Comparison of ENCODE assay signal across 12 cellular contexts in genomic region chrX:42247241-42247640, GRCh38.
A peak's percentile ranks its signal among the peaks of the same experiment; 100 is the strongest.
DNase-seq lines count a peak whose midpoint lies in the region; ATAC-seq, FAIRE-seq and TF ChIP-seq lines count a peak whose summit lies in the region.
"Had no signal": no experiment of that assay in that cellular context is flagged by ENCODE, and none has a peak within 500 bp of the region (broad histone marks: within the 10 kb centered on the region; RNA-seq: fewer than 3 reads in every experiment).

No MANE protein-coding gene starts in this region.

- H3K27ac ChIP-seq in OCI-LY1 (ENCODE audit: low read depth, low read length, poor library complexity, severe bottlenecking) (peak overlapping the region; percentile 12), H1 (ENCODE audit: low read depth, low read length) (no peak overlapping the region), muscle layer of duodenum (ENCODE audit: low read length) (no peak overlapping the region)
- H3K27ac ChIP-seq: Peyer's patch, spleen had no signal

- H3K79me1 ChIP-seq in H1 (ENCODE audit: low read depth, low read length) = no peaks in the 10 kb centered on the region

- H3K23ac ChIP-seq in H1 (ENCODE audit: insufficient read length) = no peak overlapping the region

- TF ChIP-seq CTCF in OCI-LY1 (IDR thresholded peaks at IDR 0.05; ENCODE audit: low read length) (no peak), H1 (IDR thresholded peaks at IDR 0.05; ENCODE audit: control extremely low read depth in 1 of 3, insufficient read depth in 1 of 3, low read depth in 1 of 3, low read length in 3 of 3) (no peak)

- no peak overlapping the region for H3K4ac ChIP-seq in H1 (replicated peaks; ENCODE audit: insufficient read length, low read depth, low read length)

- no peaks in the 10 kb centered on the region for H3K9me2 ChIP-seq in OCI-LY1 (ENCODE audit: low read depth, low read length)

- H2BK20ac ChIP-seq in H1 (ENCODE audit: low read length) = no peak overlapping the region

- H3K27me3 ChIP-seq in OCI-LY1 (ENCODE audit: insufficient read depth, low read length) (no peaks in the 10 kb centered on the region), H1 (replicated peaks in 1 of 4; ENCODE audit: control insufficient read depth in 3 of 4, extremely low read depth in 1 of 4, insufficient read depth in 3 of 4, low read length in 3 of 4) (no peaks in the 10 kb centered on the region), muscle layer of duodenum (ENCODE audit: low read depth, low read length) (no peaks in the 10 kb centered on the region)
- H3K27me3 ChIP-seq: Peyer's patch, spleen had no signal

- ATAC-seq in HG02852 (IDR thresholded peaks at IDR 0.05; ENCODE audit: unreplicated experiment) = no peak
- ATAC-seq in HG03571 (IDR thresholded peaks at IDR 0.05; ENCODE audit: unreplicated experiment) = no peak
- ATAC-seq in GM19467 (IDR thresholded peaks at IDR 0.05; ENCODE audit: unreplicated experiment) = no peak

- no peak overlapping the region for H2AK5ac ChIP-seq in H1 (ENCODE audit: low read depth, low read length)

- H4K20me1 ChIP-seq in OCI-LY1 (ENCODE audit: insufficient read depth, low read length) (no peaks in the 10 kb centered on the region), H1 (replicated peaks in 1 of 2; ENCODE audit: control insufficient read depth in 1 of 2, insufficient read depth in 2 of 2, low read length in 2 of 2) (no peaks in the 10 kb centered on the region)

- H2BK15ac ChIP-seq in H1 (ENCODE audit: low read length) = no peak overlapping the region

- H3K9me3 ChIP-seq in OCI-LY1 (ENCODE audit: low read length) (no peaks in the 10 kb centered on the region), H1 (ENCODE audit: insufficient read depth in 2 of 2, low read depth in 1 of 2, low read length in 1 of 2) (no peaks in the 10 kb centered on the region), muscle layer of duodenum (ENCODE audit: control insufficient read depth in 1 of 2, low read length in 2 of 2) (no peaks in the 10 kb centered on the region)
- H3K9me3 ChIP-seq: Peyer's patch, spleen had no signal

- TF ChIP-seq EP300 in H1 (IDR thresholded peaks at IDR 0.05; ENCODE audit: borderline replicate concordance in 1 of 2, low read depth in 2 of 2, low read length in 2 of 2) = no peak

- no peak overlapping the region for H3K56ac ChIP-seq in H1 (replicated peaks; ENCODE audit: insufficient read length, low read depth, low read length)

- WGBS in H1 (ENCODE audit: extremely low coverage in 1 of 2, insufficient coverage in 1 of 2, insufficient read length in 1 of 2, insufficient replicate concordance in 2 of 2, low coverage in 1 of 2, low lambda C conversion rate in 2 of 2, missing lambda C conversion rate in 1 of 2), 2 experiments = 97% methylated on average over 5 of the region's 6 CpGs; no CpG with 5 or more reads in 1 of the 2 experiments

- no peaks in the 10 kb centered on the region for H3K36me3 ChIP-seq in OCI-LY1 (ENCODE audit: insufficient read depth, low read length)
- no peaks in the 10 kb centered on the region for H3K36me3 ChIP-seq in H1 (ENCODE audit: control insufficient read depth in 2 of 4, insufficient read depth in 4 of 4, low read length in 3 of 4)
- H3K36me3 ChIP-seq in muscle layer of duodenum (ENCODE audit: control insufficient read depth in 1 of 2, insufficient read depth in 2 of 2, low read length in 2 of 2) = no peaks in the 10 kb centered on the region
- H3K36me3 ChIP-seq: Peyer's patch, spleen had no signal

- no peak overlapping the region for H3K14ac ChIP-seq in H1 (ENCODE audit: insufficient read length)

- no peak overlapping the region for H3K18ac ChIP-seq in H1 (ENCODE audit: extremely low read depth, low read length)

- H2BK120ac ChIP-seq in H1 (replicated peaks; ENCODE audit: low read depth, low read length) = no peak overlapping the region

- DNase-seq in DMS53 (lab: John Stamatoyannopoulos, UW) = peak; percentile 79
- DNase-seq in H1 (ENCODE audit: low read depth in 1 of 2, low spot score in 2 of 2) = no peak
- no peak for DNase-seq in NCI-H1436 (lab: John Stamatoyannopoulos, UW)
- DNase-seq: H9, NCI-H2081, Peyer's patch, spleen had no signal

- no peaks in the 10 kb centered on the region for H3K79me2 ChIP-seq in OCI-LY1 (ENCODE audit: insufficient read depth, low read length)
- no peaks in the 10 kb centered on the region for H3K79me2 ChIP-seq in H1 (ENCODE audit: control insufficient read depth in 1 of 2, insufficient read depth in 2 of 2, low read length in 2 of 2)

- H3K9ac ChIP-seq in OCI-LY1 (ENCODE audit: low read length) (no peak overlapping the region), H1 (replicated peaks in 1 of 4; ENCODE audit: extremely low read depth in 1 of 4, low read depth in 3 of 4, low read length in 3 of 4) (no peak overlapping the region)

- peak overlapping the region; percentile 63 for H3K4me2 ChIP-seq in OCI-LY1 (ENCODE audit: low read length)
- H3K4me2 ChIP-seq in H1 (ENCODE audit: insufficient read depth in 1 of 2, low read depth in 2 of 2, low read length in 2 of 2) = no peak overlapping the region

- no peak overlapping the region for H4K5ac ChIP-seq in H1 (ENCODE audit: insufficient read length, low read depth, low read length)

- TF ChIP-seq POLR2A in H1 (IDR thresholded peaks at IDR 0.05; ENCODE audit: control extremely low read depth in 1 of 2, low read depth in 2 of 2, low read length in 2 of 2) = no peak

- TF ChIP-seq RAD21 in H1 (IDR thresholded peaks at IDR 0.05 in 1 of 2, conservative IDR thresholded peaks at IDR 0.05 in 1 of 2; ENCODE audit: low read depth in 2 of 2, low read length in 2 of 2) = no peak

- peak; percentile 42 for FAIRE-seq in H1 (lab: Jason Lieb, UNC)

- H3F3A ChIP-seq in OCI-LY1 (ENCODE audit: insufficient read depth, low read length) = no peaks in the 10 kb centered on the region

- H2BK12ac ChIP-seq in H1 (ENCODE audit: low read depth, low read length) = no peak overlapping the region

- no peak overlapping the region for H4K8ac ChIP-seq in H1 (ENCODE audit: extremely low read depth, insufficient read depth, low read length)

- no peak overlapping the region for H2BK5ac ChIP-seq in H1 (ENCODE audit: low read depth, low read length)

- CTCF ChIA-PET in H1 (lab: Charles Lee; ENCODE audit: partially characterized antibody) = no interaction called here

- POLR2A ChIA-PET in H1 (lab: Charles Lee; ENCODE audit: partially characterized antibody) = no interaction called here

- H3K4me3 ChIP-seq in OCI-LY1 (ENCODE audit: low read depth, low read length, poor library complexity, severe bottlenecking) (peak overlapping the region; percentile 19), H1 (ENCODE audit: extremely low read depth in 1 of 4, insufficient read depth in 2 of 4, low read depth in 3 of 4, low read length in 4 of 4) (no peak overlapping the region), muscle layer of duodenum (ENCODE audit: low read depth in 1 of 2, low read length in 2 of 2) (peak overlapping the region; percentile 33 to 52)
- H3K4me3 ChIP-seq: Peyer's patch had no signal

- no peak overlapping the region for H4K91ac ChIP-seq in H1 (replicated peaks; ENCODE audit: insufficient read length, low read length)

- H2AFZ ChIP-seq in OCI-LY1 (ENCODE audit: low read length) (peak overlapping the region; percentile 98), H1 (ENCODE audit: low read length) (no peak overlapping the region)

- H3K23me2 ChIP-seq in H1 (ENCODE audit: low read depth, low read length) = no peaks in the 10 kb centered on the region; the same call in 1 of the 2 replicates

- H3K4me1 ChIP-seq in OCI-LY1 (ENCODE audit: insufficient read depth, low read length, severe bottlenecking) = peaks cover 18% of the 10 kb centered on the region
- no peaks in the 10 kb centered on the region for H3K4me1 ChIP-seq in H1 (replicated peaks in 1 of 4; ENCODE audit: control insufficient read depth in 3 of 4, insufficient read depth in 4 of 4, low read length in 3 of 4)
- no peaks in the 10 kb centered on the region for H3K4me1 ChIP-seq in muscle layer of duodenum (ENCODE audit: control insufficient read depth in 1 of 2, insufficient read depth in 2 of 2, low read length in 2 of 2)
- H3K4me1 ChIP-seq: Peyer's patch, spleen had no signal

TF ChIP-seq in H1, 55 proteins besides CTCF, POLR2A, EP300 and RAD21 (continues in another document):
- no peak for TF ChIP-seq ATF3 (IDR thresholded peaks at IDR 0.05; ENCODE audit: insufficient read depth, low read depth, low read length)
- TF ChIP-seq GTF2F1 (IDR thresholded peaks at IDR 0.05; ENCODE audit: borderline replicate concordance, low read depth, low read length) = no peak
- no peak for TF ChIP-seq JUND (IDR thresholded peaks at IDR 0.05; ENCODE audit: low read length)
- no peak for TF ChIP-seq ZNF274 (IDR thresholded peaks at IDR 0.05; ENCODE audit: borderline replicate concordance, extremely low read depth, low read length)
- TF ChIP-seq SIN3A (conservative IDR thresholded peaks at IDR 0.05 in 1 of 2, IDR thresholded peaks at IDR 0.05 in 1 of 2; ENCODE audit: low read depth in 1 of 2, low read length in 2 of 2) = no peak
- TF ChIP-seq SP4 (IDR thresholded peaks at IDR 0.05; ENCODE audit: low read length) = no peak
- no peak for TF ChIP-seq POLR2AphosphoS5 (IDR thresholded peaks at IDR 0.05; ENCODE audit: low read depth, low read length)
- TF ChIP-seq E2F6 (IDR thresholded peaks at IDR 0.05) = no peak
- no peak for TF ChIP-seq NRF1 (IDR thresholded peaks at IDR 0.05; ENCODE audit: low read depth, low read length)
- TF ChIP-seq TEAD4 (IDR thresholded peaks at IDR 0.05; ENCODE audit: low read depth, low read length) = no peak

Comparison
In these comparisons a context has a peak if more than half of its experiments do, and no peak if none do; other contexts are left out.
1. H3K4me3 ChIP-seq: peak in OCI-LY1 (single experiment) and muscle layer of duodenum (2 of 2); none in H1 (0 of 4).